ENCODE assay signal across 7 cellular contexts in the genomic region with DNA sequence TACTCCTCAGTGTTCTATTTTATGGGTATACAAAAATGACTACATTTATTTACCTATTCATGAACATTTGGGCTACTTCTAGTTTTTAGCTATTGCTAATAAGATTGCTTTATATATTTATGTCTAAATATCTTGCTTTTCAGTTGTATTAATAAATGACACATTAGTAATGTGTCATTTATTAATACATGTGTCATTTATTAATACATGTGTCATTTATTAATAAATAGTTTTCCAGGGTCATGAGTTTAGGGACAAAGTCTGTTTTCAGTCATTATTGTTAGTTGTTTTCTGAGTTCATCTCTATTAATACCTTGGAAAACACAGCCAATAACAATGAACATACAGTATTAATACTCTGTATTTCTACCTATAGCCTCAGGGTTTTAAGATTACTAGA.
"Had no signal": no experiment of that assay in that cellular context is flagged by ENCODE, and none has a peak within 500 bp of the region (broad histone marks: within the 10 kb centered on the region; RNA-seq: fewer than 3 reads in every experiment).

No MANE protein-coding gene starts in this region.

- H3K4me2 ChIP-seq: KMS-11 had no signal

- ATAC-seq: HepG2 had no signal

- H3K9ac ChIP-seq: KMS-11 had no signal

- DNase-seq: IMR-90, KBM-7, KG1 had no signal

- H3K27ac ChIP-seq: HL-60, KMS-11 had no signal

- FAIRE-seq: HepG2, HTR-8/SVneo had no signal
